Comparison of ENCODE assay signal across 8 cellular contexts in the genomic region with DNA sequence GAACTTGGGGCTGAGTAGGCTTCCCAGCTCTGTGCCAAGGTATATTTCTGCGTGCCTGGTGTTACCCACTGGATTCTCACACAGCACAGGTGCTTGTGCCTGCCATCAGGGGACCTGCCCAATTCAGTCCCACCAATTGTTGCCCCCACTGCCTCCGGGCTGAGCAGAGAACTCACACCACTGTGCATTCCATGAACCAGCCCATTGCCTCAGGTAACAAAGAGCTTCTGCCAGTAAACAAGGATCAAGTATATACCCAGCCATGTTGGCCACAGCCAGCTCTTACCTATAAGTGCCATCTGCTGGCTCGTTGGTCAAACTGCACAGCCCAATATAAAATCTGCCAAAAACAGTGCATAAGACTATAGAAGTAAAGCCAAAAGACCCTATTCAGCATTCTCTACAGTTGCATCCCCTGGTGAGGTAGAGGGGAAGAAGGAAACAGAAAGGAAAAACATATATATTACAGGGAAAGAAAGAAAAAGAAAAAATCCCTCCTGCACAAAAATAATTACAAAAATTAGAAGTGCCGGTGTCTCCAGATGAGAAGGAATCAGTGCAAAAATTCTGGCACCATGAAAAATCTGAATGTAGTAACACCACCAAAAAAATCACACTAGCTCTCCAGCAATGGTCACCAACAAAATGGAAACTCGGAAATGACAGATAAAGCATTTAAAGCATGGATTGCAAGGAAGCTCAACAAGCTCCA.
DNase-seq lines count a peak whose midpoint lies in the region; ATAC-seq and TF ChIP-seq lines count a peak whose summit lies in the region.

No MANE protein-coding gene starts in this region.

- TF ChIP-seq CTCF in heart left ventricle (IDR thresholded peaks at IDR 0.05): peak in 11 of 12 donors; percentile 30 to 57 (median 45)
- peak in 3 of 4 experiments; percentile 18 to 45 (median 24) for TF ChIP-seq CTCF in uterus (IDR thresholded peaks at IDR 0.05)

- H3K27ac ChIP-seq in heart left ventricle: no peak overlapping the region
- no peak overlapping the region for H3K27ac ChIP-seq in uterus

- ATAC-seq in GM19397 (IDR thresholded peaks at IDR 0.05; ENCODE audit: unreplicated experiment) (peak; percentile 76), HG03457 (IDR thresholded peaks at IDR 0.05; ENCODE audit: unreplicated experiment) (peak; percentile 85), SK-N-SH treated with all-trans-retinoic acid at 6 μM for 48 hours (peak; percentile 80), heart left ventricle (peak in 3 of 4 donors; percentile 55 to 68 (median 61))

- peak; percentile 56 for DNase-seq in Daoy (ENCODE audit: low read depth)
- DNase-seq in heart left ventricle: peak in 2 of 5 donors; percentile 26 to 27
- DNase-seq in uterus: no peak
- no peak for DNase-seq in kidney glomerular epithelial cell (lab: John Stamatoyannopoulos, UW)
- DNase-seq in hepatic stellate cell (ENCODE audit: low spot score): no peak

- H3K27me3 ChIP-seq in heart left ventricle (no peaks in the 10 kb centered on the region), uterus (no peaks in the 10 kb centered on the region)

- peaks cover 0 to 41% (median 18%) of the 10 kb centered on the region in 12 donors for H3K9me3 ChIP-seq in heart left ventricle
- no peaks in the 10 kb centered on the region for H3K9me3 ChIP-seq in uterus

- 57 to 80% (median 68%) methylated on average over 5 of the region's 5 CpGs for WGBS in heart left ventricle, 4 donors

- H3K4me1 ChIP-seq in heart left ventricle: no peaks in the 10 kb centered on the region
- H3K4me1 ChIP-seq in uterus: no peaks in the 10 kb centered on the region

- no peak for TF ChIP-seq POLR2A in heart left ventricle (IDR thresholded peaks at IDR 0.05)
- no peak for TF ChIP-seq POLR2A in uterus (IDR thresholded peaks at IDR 0.05)

- intact Hi-C loops in heart left ventricle (cut with DNase I) (loop anchor here in 3 of 10 donors (10.0 kb wide), 2 partner anchors 101 to 251 kb away; a partner anchor contains a TSS), uterus (cut with DNase I; ENCODE audit: low total_unique reads) (no loop called here)

- H3K36me3 ChIP-seq in heart left ventricle (no peaks in the 10 kb centered on the region), uterus (no peaks in the 10 kb centered on the region)

- H3K4me3 ChIP-seq in heart left ventricle: no peak overlapping the region
- no peak overlapping the region for H3K4me3 ChIP-seq in uterus

TF ChIP-seq in SK-N-SH treated with all-trans-retinoic acid at 6 μM for 48 hours, 23 proteins besides CTCF, POLR2A, EP300 and RAD21:
- TF ChIP-seq, protein P1, sequence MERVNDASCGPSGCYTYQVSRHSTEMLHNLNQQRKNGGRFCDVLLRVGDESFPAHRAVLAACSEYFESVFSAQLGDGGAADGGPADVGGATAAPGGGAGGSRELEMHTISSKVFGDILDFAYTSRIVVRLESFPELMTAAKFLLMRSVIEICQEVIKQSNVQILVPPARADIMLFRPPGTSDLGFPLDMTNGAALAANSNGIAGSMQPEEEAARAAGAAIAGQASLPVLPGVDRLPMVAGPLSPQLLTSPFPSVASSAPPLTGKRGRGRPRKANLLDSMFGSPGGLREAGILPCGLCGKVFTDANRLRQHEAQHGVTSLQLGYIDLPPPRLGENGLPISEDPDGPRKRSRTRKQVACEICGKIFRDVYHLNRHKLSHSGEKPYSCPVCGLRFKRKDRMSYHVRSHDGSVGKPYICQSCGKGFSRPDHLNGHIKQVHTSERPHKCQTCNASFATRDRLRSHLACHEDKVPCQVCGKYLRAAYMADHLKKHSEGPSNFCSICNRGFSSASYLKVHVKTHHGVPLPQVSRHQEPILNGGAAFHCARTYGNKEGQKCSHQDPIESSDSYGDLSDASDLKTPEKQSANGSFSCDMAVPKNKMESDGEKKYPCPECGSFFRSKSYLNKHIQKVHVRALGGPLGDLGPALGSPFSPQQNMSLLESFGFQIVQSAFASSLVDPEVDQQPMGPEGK (CRISPR knock-in tag; IDR thresholded peaks at IDR 0.05; ENCODE audit: borderline replicate concordance): no peak
- TF ChIP-seq BACH2 (CRISPR knock-in tag; IDR thresholded peaks at IDR 0.05; ENCODE audit: borderline replicate concordance) (no peak), TOX (CRISPR knock-in tag; IDR thresholded peaks at IDR 0.05; ENCODE audit: borderline replicate concordance) (no peak), RARB (CRISPR knock-in tag; IDR thresholded peaks at IDR 0.05) (no peak), ESRRG (CRISPR knock-in tag; IDR thresholded peaks at IDR 0.05) (no peak), GLIS3 (CRISPR knock-in tag; IDR thresholded peaks at IDR 0.05) (no peak), PPARA (CRISPR knock-in tag; IDR thresholded peaks at IDR 0.05; ENCODE audit: borderline replicate concordance) (no peak), ISL1 (CRISPR knock-in tag; IDR thresholded peaks at IDR 0.05) (no peak), CSDC2 (CRISPR knock-in tag; IDR thresholded peaks at IDR 0.05) (no peak), SNAI2 (CRISPR knock-in tag; IDR thresholded peaks at IDR 0.05) (no peak), ZFP3 (CRISPR knock-in tag; IDR thresholded peaks at IDR 0.05) (no peak), ZNF565 (CRISPR knock-in tag; conservative IDR thresholded peaks at IDR 0.05; ENCODE audit: low read depth) (no peak), OSR1 (CRISPR knock-in tag; IDR thresholded peaks at IDR 0.05) (no peak), ZC3H10 (CRISPR knock-in tag; IDR thresholded peaks at IDR 0.05) (no peak), ARNTL (CRISPR knock-in tag; IDR thresholded peaks at IDR 0.05; ENCODE audit: borderline replicate concordance, low read depth) (no peak)
- TF ChIP-seq, protein P2, sequence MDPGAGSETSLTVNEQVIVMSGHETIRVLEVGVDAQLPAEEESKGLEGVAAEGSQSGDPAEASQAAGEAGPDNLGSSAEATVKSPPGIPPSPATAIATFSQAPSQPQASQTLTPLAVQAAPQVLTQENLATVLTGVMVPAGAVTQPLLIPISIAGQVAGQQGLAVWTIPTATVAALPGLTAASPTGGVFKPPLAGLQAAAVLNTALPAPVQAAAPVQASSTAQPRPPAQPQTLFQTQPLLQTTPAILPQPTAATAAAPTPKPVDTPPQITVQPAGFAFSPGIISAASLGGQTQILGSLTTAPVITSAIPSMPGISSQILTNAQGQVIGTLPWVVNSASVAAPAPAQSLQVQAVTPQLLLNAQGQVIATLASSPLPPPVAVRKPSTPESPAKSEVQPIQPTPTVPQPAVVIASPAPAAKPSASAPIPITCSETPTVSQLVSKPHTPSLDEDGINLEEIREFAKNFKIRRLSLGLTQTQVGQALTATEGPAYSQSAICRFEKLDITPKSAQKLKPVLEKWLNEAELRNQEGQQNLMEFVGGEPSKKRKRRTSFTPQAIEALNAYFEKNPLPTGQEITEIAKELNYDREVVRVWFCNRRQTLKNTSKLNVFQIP (CRISPR knock-in tag; IDR thresholded peaks at IDR 0.05; ENCODE audit: borderline replicate concordance, low read depth): no peak
- TF ChIP-seq, protein P3, sequence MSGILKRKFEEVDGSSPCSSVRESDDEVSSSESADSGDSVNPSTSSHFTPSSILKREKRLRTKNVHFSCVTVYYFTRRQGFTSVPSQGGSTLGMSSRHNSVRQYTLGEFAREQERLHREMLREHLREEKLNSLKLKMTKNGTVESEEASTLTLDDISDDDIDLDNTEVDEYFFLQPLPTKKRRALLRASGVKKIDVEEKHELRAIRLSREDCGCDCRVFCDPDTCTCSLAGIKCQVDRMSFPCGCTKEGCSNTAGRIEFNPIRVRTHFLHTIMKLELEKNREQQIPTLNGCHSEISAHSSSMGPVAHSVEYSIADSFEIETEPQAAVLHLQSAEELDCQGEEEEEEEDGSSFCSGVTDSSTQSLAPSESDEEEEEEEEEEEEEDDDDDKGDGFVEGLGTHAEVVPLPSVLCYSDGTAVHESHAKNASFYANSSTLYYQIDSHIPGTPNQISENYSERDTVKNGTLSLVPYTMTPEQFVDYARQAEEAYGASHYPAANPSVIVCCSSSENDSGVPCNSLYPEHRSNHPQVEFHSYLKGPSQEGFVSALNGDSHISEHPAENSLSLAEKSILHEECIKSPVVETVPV (CRISPR knock-in tag; IDR thresholded peaks at IDR 0.05): no peak
- TF ChIP-seq, protein P4, sequence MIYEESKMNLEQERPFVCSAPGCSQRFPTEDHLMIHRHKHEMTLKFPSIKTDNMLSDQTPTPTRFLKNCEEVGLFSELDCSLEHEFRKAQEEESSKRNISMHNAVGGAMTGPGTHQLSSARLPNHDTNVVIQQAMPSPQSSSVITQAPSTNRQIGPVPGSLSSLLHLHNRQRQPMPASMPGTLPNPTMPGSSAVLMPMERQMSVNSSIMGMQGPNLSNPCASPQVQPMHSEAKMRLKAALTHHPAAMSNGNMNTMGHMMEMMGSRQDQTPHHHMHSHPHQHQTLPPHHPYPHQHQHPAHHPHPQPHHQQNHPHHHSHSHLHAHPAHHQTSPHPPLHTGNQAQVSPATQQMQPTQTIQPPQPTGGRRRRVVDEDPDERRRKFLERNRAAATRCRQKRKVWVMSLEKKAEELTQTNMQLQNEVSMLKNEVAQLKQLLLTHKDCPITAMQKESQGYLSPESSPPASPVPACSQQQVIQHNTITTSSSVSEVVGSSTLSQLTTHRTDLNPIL (CRISPR knock-in tag; IDR thresholded peaks at IDR 0.05; ENCODE audit: low read depth): no peak
